ENCODE assay signal across 8 cellular contexts in genomic region chr7:121081327-121081936, GRCh38.
DNase-seq lines count a peak whose midpoint lies in the region; ATAC-seq and TF ChIP-seq lines count a peak whose summit lies in the region.

No MANE protein-coding gene starts in this region.

- no peak overlapping the region for H3K27ac ChIP-seq in AG04450 (ENCODE audit: low read depth, low read length)
- H3K27ac ChIP-seq in SU-DHL-6 (ENCODE audit: low read depth, low read length) = no peak overlapping the region

- H3F3A ChIP-seq in SU-DHL-6 (ENCODE audit: insufficient read depth) = no peaks in the 10 kb centered on the region

- no peak overlapping the region for H3K27ac Mint-ChIP-seq in progenitor cell of endocrine pancreas

- H3K4me3 ChIP-seq in AG04450 (ENCODE audit: low read depth, low read length) (no peak overlapping the region), SU-DHL-6 (ENCODE audit: insufficient read depth, low read length, poor library complexity, severe bottlenecking) (no peak overlapping the region), foreskin fibroblast (ENCODE audit: low read depth in 1 of 2, low read length in 2 of 2) (no peak overlapping the region)

- ATAC-seq in HG02759 (IDR thresholded peaks at IDR 0.05; ENCODE audit: unreplicated experiment) = peak; percentile 84

- no peaks in the 10 kb centered on the region for H3K9me2 ChIP-seq in SU-DHL-6 (replicated peaks; ENCODE audit: insufficient read depth, low read length)

- H3K27me3 ChIP-seq in AG04450 (ENCODE audit: control insufficient read depth, insufficient read depth, low read length) = no peaks in the 10 kb centered on the region
- no peaks in the 10 kb centered on the region for H3K27me3 ChIP-seq in SU-DHL-6 (ENCODE audit: low read length)

- H3K36me3 Mint-ChIP-seq in progenitor cell of endocrine pancreas (ENCODE audit: insufficient read depth) = no peaks in the 10 kb centered on the region

- POLR2A ChIA-PET in AG04450 (lab: Yijun Ruan, JAX) = interaction anchor here (0.5 to 5.1 kb wide), 3 partner anchors 92 to 224 kb away, joined by 5 to 62 read pairs (median 7); partner anchors contain the start of gene CPED1

- no peaks in the 10 kb centered on the region for H3K4me1 Mint-ChIP-seq in progenitor cell of endocrine pancreas (ENCODE audit: low read depth)

- DNase-seq in AG04450 (ENCODE audit: low read depth, low spot score) (peak; percentile 62), GM13976 (ENCODE audit: low spot score) (peak; percentile 13), NCI-H1417 treated with DMSO at 0.1 percent for 48 hours (lab: John Stamatoyannopoulos, UW) (peak; percentile 26), foreskin fibroblast (peak; percentile 65 to 87), progenitor cell of endocrine pancreas (ENCODE audit: low spot score, unreplicated experiment) (no peak), T-helper 9 cell (no peak)

- CTCF ChIA-PET in AG04450 (lab: Charles Lee) = interaction anchor here (0.7 to 14.9 kb wide), 24 partner anchors 11 to 289 kb away, joined by 3 to 178 read pairs (median 4); partner anchors contain the start of genes CPED1 and ING3

- in situ Hi-C loops in GM13976 (cut with MboI; ENCODE audit: low sequenced_read_pairs, unreplicated experiment) = loop anchor here (25.0 kb wide), 2 partner anchors 94 to 294 kb away; partner anchors contain the start of gene CPED1

- H3K9me3 Mint-ChIP-seq in progenitor cell of endocrine pancreas (ENCODE audit: low read depth) = no peaks in the 10 kb centered on the region

- H3K36me3 ChIP-seq in SU-DHL-6 (ENCODE audit: low read length) = no peaks in the 10 kb centered on the region

- H3K27me3 Mint-ChIP-seq in progenitor cell of endocrine pancreas = no peaks in the 10 kb centered on the region

- TF ChIP-seq CTCF in AG04450 (IDR thresholded peaks at IDR 0.05; ENCODE audit: low read depth, low read length) (peak; percentile 69), GM13976 (IDR thresholded peaks at IDR 0.05; ENCODE audit: borderline replicate concordance, control extremely low read depth, extremely low read depth, insufficient read depth, missing control alignments) (peak; percentile 34), SU-DHL-6 (IDR thresholded peaks at IDR 0.05; ENCODE audit: insufficient read depth, low read length, poor library complexity, severe bottlenecking) (peak; percentile 33), foreskin fibroblast (IDR thresholded peaks at IDR 0.05; ENCODE audit: low read depth, low read length) (peak; percentile 58), progenitor cell of endocrine pancreas (IDR thresholded peaks at IDR 0.05; ENCODE audit: unreplicated experiment) (peak; percentile 74)

- no peak overlapping the region for H2AFZ ChIP-seq in SU-DHL-6 (ENCODE audit: low read depth, low read length, severe bottlenecking)

- H3K9ac ChIP-seq in SU-DHL-6 (ENCODE audit: low read length) = no peak overlapping the region

- H3K4me2 ChIP-seq in SU-DHL-6 (ENCODE audit: low read depth, low read length, poor library complexity, severe bottlenecking) = no peak overlapping the region

- H3K9me3 ChIP-seq in AG04450 (ENCODE audit: control insufficient read depth, insufficient read depth, low read length) (no peaks in the 10 kb centered on the region), SU-DHL-6 (ENCODE audit: insufficient read depth, low read length) (no peaks in the 10 kb centered on the region)

- H3K4me3 Mint-ChIP-seq in progenitor cell of endocrine pancreas (ENCODE audit: low read depth) = no peak overlapping the region

- H4K20me1 ChIP-seq in SU-DHL-6 (ENCODE audit: low read depth, low read length) = no peaks in the 10 kb centered on the region

- H3K79me2 ChIP-seq in SU-DHL-6 (ENCODE audit: insufficient read depth, low read length) = no peaks in the 10 kb centered on the region

Comparison
In these comparisons a context has a peak if more than half of its experiments do, and no peak if none do; other contexts are left out.
1. DNase-seq: peak in AG04450 (single experiment), GM13976 (single experiment), NCI-H1417 treated with DMSO at 0.1 percent for 48 hours (single experiment) and foreskin fibroblast (2 of 2); none in progenitor cell of endocrine pancreas (single experiment) and T-helper 9 cell (single experiment).
2. Peak in every context shown above with its lines, with median percentiles within 50 percentile points of each other: CTCF ChIP-seq.